In the genomic region with DNA sequence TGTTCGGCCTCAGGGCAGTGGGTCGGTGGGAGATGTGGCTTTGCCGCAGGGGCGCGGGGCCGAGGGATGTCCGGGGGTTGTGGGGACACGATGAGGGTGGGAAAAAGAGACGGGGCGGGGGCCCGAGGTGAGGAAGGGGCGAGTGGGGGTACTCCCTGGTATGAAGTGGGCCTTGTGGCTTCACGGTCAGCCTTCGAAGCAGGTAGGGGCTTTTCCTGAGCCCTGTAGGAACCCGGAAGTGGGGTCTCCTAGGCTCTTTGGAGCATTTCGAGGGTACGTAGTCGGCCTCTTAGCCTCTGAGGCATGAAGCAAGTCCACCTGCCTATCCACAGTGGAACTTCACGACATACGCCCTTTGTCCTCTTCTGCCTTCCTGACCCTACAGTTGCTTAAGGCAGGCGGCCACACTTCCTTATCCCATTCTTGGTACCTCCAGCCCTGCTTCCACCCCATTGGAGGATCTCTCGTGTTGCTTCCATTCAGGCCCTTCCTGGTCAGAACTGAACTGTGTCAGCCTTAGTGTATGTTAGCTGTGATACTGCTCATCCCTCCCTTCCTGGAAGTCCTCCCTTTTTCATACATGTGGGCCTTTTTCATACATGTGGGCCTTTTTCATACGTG, we compare ENCODE assay signal across 8 cellular contexts. TPM values are rescaled to one million over a fixed set of nuclear protein-coding genes. Genes with fewer than 3 reads are reported as not detected.
DNase-seq lines count a peak whose midpoint lies in the region; ATAC-seq, FAIRE-seq and TF ChIP-seq lines count a peak whose summit lies in the region.

No MANE protein-coding gene starts in this region.

- H2BK20ac ChIP-seq in H1 (ENCODE audit: low read length): no peak overlapping the region

- H3K56ac ChIP-seq in H1 (replicated peaks; ENCODE audit: insufficient read length, low read depth, low read length): no peak overlapping the region

- H4K91ac ChIP-seq in H1 (replicated peaks; ENCODE audit: insufficient read length, low read length): peak overlapping the region; percentile 62

- POLR2A ChIA-PET in CD8-positive, alpha-beta memory T cell (lab: Charles Lee): interaction anchor here (0.6 to 3.0 kb wide), 19 partner anchors 12 to 455 kb away, joined by 3 to 37 read pairs (median 5); partner anchors contain the start of genes BRPF1, CAMK1, CRELD1 and JAGN1
- POLR2A ChIA-PET in H1 (lab: Charles Lee; ENCODE audit: partially characterized antibody): interaction anchor here (0.7 to 5.5 kb wide), 23 partner anchors 9 to 1420 kb away, joined by 3 to 71 read pairs (median 4); partner anchors contain the start of genes BRPF1, CAMK1, CRELD1 and EMC3

- peaks cover 54 to 76% (median 68%) of the 10 kb centered on the region in 3 donors for H3K4me1 Mint-ChIP-seq in CD8-positive, alpha-beta memory T cell

- H3K4me2 ChIP-seq in H1 (ENCODE audit: insufficient read depth in 1 of 2, low read depth in 2 of 2, low read length in 2 of 2): peak overlapping the region; percentile 83 to 96

- peaks cover 0 to 1% of the 10 kb centered on the region in 2 donors for H3K27me3 Mint-ChIP-seq in CD8-positive, alpha-beta memory T cell

- H4K8ac ChIP-seq in H1 (ENCODE audit: extremely low read depth, insufficient read depth, low read length): peak overlapping the region; percentile 95

- TF ChIP-seq CTCF in H1 (IDR thresholded peaks at IDR 0.05; ENCODE audit: control extremely low read depth in 1 of 3, insufficient read depth in 1 of 3, low read depth in 1 of 3, low read length in 3 of 3): no peak

- H3K4me3 ChIP-seq in CD8-positive, alpha-beta memory T cell (ENCODE audit: low read length): peak overlapping the region; percentile 88
- H3K4me3 ChIP-seq in H1 (ENCODE audit: extremely low read depth in 1 of 4, insufficient read depth in 2 of 4, low read depth in 3 of 4, low read length in 4 of 4) (peak overlapping the region; percentile 89 to 98 (median 95)), mucosa of stomach (ENCODE audit: low read length) (peak overlapping the region; percentile 44)

- H3K36me3 Mint-ChIP-seq in CD8-positive, alpha-beta memory T cell: peaks cover 8 to 69% (median 18%) of the 10 kb centered on the region in 3 donors

- H3K27me3 ChIP-seq in CD8-positive, alpha-beta memory T cell (ENCODE audit: insufficient read depth, low read length, poor library complexity, severe bottlenecking): no peaks in the 10 kb centered on the region
- H3K27me3 ChIP-seq in H1 (replicated peaks in 1 of 4; ENCODE audit: control insufficient read depth in 3 of 4, extremely low read depth in 1 of 4, insufficient read depth in 3 of 4, low read length in 3 of 4) (no peaks in the 10 kb centered on the region), mucosa of stomach (ENCODE audit: control insufficient read depth, insufficient read depth, low read length) (no peaks in the 10 kb centered on the region)

- H3K79me1 ChIP-seq in H1 (ENCODE audit: low read depth, low read length): peaks cover 9% of the 10 kb centered on the region

- ATAC-seq in HG02852 (IDR thresholded peaks at IDR 0.05; ENCODE audit: unreplicated experiment) (peak; percentile 9), HG03025 (IDR thresholded peaks at IDR 0.05; ENCODE audit: low FRiP score, unreplicated experiment) (no peak)

- no peaks in the 10 kb centered on the region for H3K9me3 Mint-ChIP-seq in CD8-positive, alpha-beta memory T cell

- WGBS in H1 (ENCODE audit: extremely low coverage in 1 of 2, insufficient coverage in 1 of 2, insufficient read length in 1 of 2, insufficient replicate concordance in 2 of 2, low coverage in 1 of 2, low lambda C conversion rate in 2 of 2, missing lambda C conversion rate in 1 of 2), 2 experiments: 3% methylated on average over 11 of the region's 23 CpGs; no CpG with 5 or more reads in 1 of the 2 experiments

- H3K4me3 Mint-ChIP-seq in CD8-positive, alpha-beta memory T cell: peak overlapping the region; percentile 95 to 99 (median 97)

- H2BK12ac ChIP-seq in H1 (ENCODE audit: low read depth, low read length): peak overlapping the region; percentile 81; the same call in 1 of the 2 replicates

- peak overlapping the region; percentile 94; the same call in 1 of the 2 replicates for H2AK5ac ChIP-seq in H1 (ENCODE audit: low read depth, low read length)

- peak; percentile 56 to 77; a peak in 2 of 3 replicates for TF ChIP-seq POLR2A in H1 (IDR thresholded peaks at IDR 0.05; ENCODE audit: control extremely low read depth in 1 of 2, low read depth in 2 of 2, low read length in 2 of 2)

- H2BK15ac ChIP-seq in H1 (ENCODE audit: low read length): peak overlapping the region; percentile 34; the same call in 1 of the 2 replicates

- CTCF ChIA-PET in CD8-positive, alpha-beta memory T cell (lab: Charles Lee): interaction anchor here (0.7 to 1.2 kb wide), 13 partner anchors 8 to 528 kb away, joined by 3 to 8 read pairs (median 4); partner anchors contain the start of genes CRELD1, OGG1, SEC13 and TTLL3
- CTCF ChIA-PET in H1 (lab: Charles Lee; ENCODE audit: partially characterized antibody): interaction anchor here (0.6 to 1.2 kb wide), 7 partner anchors 9 to 339 kb away, joined by 3 to 6 read pairs (median 3); partner anchors contain the start of gene OGG1

- H3K23me2 ChIP-seq in H1 (ENCODE audit: low read depth, low read length): peaks cover 8% of the 10 kb centered on the region

- H4K5ac ChIP-seq in H1 (ENCODE audit: insufficient read length, low read depth, low read length): peak overlapping the region; percentile 41

- H3K9me3 ChIP-seq in CD8-positive, alpha-beta memory T cell (ENCODE audit: low read length): no peaks in the 10 kb centered on the region
- no peaks in the 10 kb centered on the region for H3K9me3 ChIP-seq in H1 (ENCODE audit: insufficient read depth in 2 of 2, low read depth in 1 of 2, low read length in 1 of 2)
- no peaks in the 10 kb centered on the region for H3K9me3 ChIP-seq in mucosa of stomach (ENCODE audit: control insufficient read depth, low read length)

- peak overlapping the region; percentile 97 for H2BK5ac ChIP-seq in H1 (ENCODE audit: low read depth, low read length)

- peak overlapping the region; percentile 94 to 99 (median 96) for H3K9ac ChIP-seq in H1 (replicated peaks in 1 of 4; ENCODE audit: extremely low read depth in 1 of 4, low read depth in 3 of 4, low read length in 3 of 4)
- peak overlapping the region; percentile 99 for H3K9ac ChIP-seq in mucosa of stomach (ENCODE audit: low read length)

- no peak overlapping the region for H3K14ac ChIP-seq in H1 (ENCODE audit: insufficient read length)

- H2BK120ac ChIP-seq in H1 (replicated peaks; ENCODE audit: low read depth, low read length): no peak overlapping the region

- H3K27ac ChIP-seq in CD8-positive, alpha-beta memory T cell (ENCODE audit: low read depth, low read length): peak overlapping the region; percentile 97
- peak overlapping the region; percentile 98 for H3K27ac ChIP-seq in H1 (ENCODE audit: low read depth, low read length)

- FAIRE-seq in H1 (lab: Jason Lieb, UNC): no peak

- no peak for TF ChIP-seq EP300 in H1 (IDR thresholded peaks at IDR 0.05; ENCODE audit: borderline replicate concordance in 1 of 2, low read depth in 2 of 2, low read length in 2 of 2)

- H3K4me1 ChIP-seq in CD8-positive, alpha-beta memory T cell (ENCODE audit: insufficient read depth, low read length): peaks cover 52% of the 10 kb centered on the region
- H3K4me1 ChIP-seq in H1 (replicated peaks in 1 of 4; ENCODE audit: control insufficient read depth in 3 of 4, insufficient read depth in 4 of 4, low read length in 3 of 4): peaks cover 0 to 8% (median 0%) of the 10 kb centered on the region in 4 experiments; a peak in 2 of 7 replicates
- peaks cover 9% of the 10 kb centered on the region for H3K4me1 ChIP-seq in mucosa of stomach (ENCODE audit: control insufficient read depth, insufficient read depth, low read length)

- peak overlapping the region; percentile 90 to 100 (median 99) for H3K27ac Mint-ChIP-seq in CD8-positive, alpha-beta memory T cell

- no peaks in the 10 kb centered on the region for H4K20me1 ChIP-seq in H1 (replicated peaks in 1 of 2; ENCODE audit: control insufficient read depth in 1 of 2, insufficient read depth in 2 of 2, low read length in 2 of 2)

- no peak for TF ChIP-seq RAD21 in H1 (IDR thresholded peaks at IDR 0.05 in 1 of 2, conservative IDR thresholded peaks at IDR 0.05 in 1 of 2; ENCODE audit: low read depth in 2 of 2, low read length in 2 of 2)

- H3K36me3 ChIP-seq in CD8-positive, alpha-beta memory T cell (ENCODE audit: insufficient read depth, low read length): peaks cover 29% of the 10 kb centered on the region
- peaks cover 3 to 33% (median 20%) of the 10 kb centered on the region in 4 experiments; a peak in 7 of 8 replicates for H3K36me3 ChIP-seq in H1 (ENCODE audit: control insufficient read depth in 2 of 4, insufficient read depth in 4 of 4, low read length in 3 of 4)
- peaks cover 11% of the 10 kb centered on the region for H3K36me3 ChIP-seq in mucosa of stomach (ENCODE audit: control insufficient read depth, insufficient read depth, low read length)

- peak overlapping the region; percentile 57 for H3K23ac ChIP-seq in H1 (ENCODE audit: insufficient read length)

- peaks cover 0 to 40% of the 10 kb centered on the region in 2 experiments; a peak in 2 of 4 replicates for H3K79me2 ChIP-seq in H1 (ENCODE audit: control insufficient read depth in 1 of 2, insufficient read depth in 2 of 2, low read length in 2 of 2)

- H3K4ac ChIP-seq in H1 (replicated peaks; ENCODE audit: insufficient read length, low read depth, low read length): peak overlapping the region; percentile 1

- DNase-seq in CD8-positive, alpha-beta memory T cell: peak in 1 of 5 donors; percentile 28
- peak in 3 of 5 donors; percentile 9 to 40 (median 29) for DNase-seq in T-helper 1 cell
- no peak for DNase-seq in H1 (ENCODE audit: low read depth in 1 of 2, low spot score in 2 of 2)
- no peak for DNase-seq in GM19238 (ENCODE audit: insufficient read length, low spot score)
- no peak for DNase-seq in activated gamma-delta T cell treated with Interleukin-2 at 50 U/mL for 16 hours

- peak overlapping the region; percentile 62; the same call in 1 of the 2 replicates for H3K18ac ChIP-seq in H1 (ENCODE audit: extremely low read depth, low read length)

- no peak overlapping the region for H2AFZ ChIP-seq in H1 (ENCODE audit: low read length)

RNA-seq across cellular contexts. Expression of gene ARPC4, which starts 0.4 kb away (rescaled TPM):
- 100 to 1,000 TPM; 309 to 319 TPM for total RNA-seq in CD8-positive, alpha-beta memory T cell
- polyA plus RNA-seq in CD8-positive, alpha-beta memory T cell: 277 TPM
- 153 and 154 TPM in 2 replicates for total RNA-seq in H1 (2021; fragmentation: NEBNext Ultra II Directional; extraction: Animal tissue kit (Norgen Biotek cat#: 25700))
- 108 and 138 TPM in 2 replicates for polyA plus RNA-seq in H1 (2011; rRNA removed)
- polyA plus RNA-seq in H1 (2011; cell fraction: cytosol; rRNA removed): 123 TPM
- polyA plus RNA-seq in H1 (2011; cell fraction: nucleus; rRNA removed): 57.4 TPM
- 147 to 182 TPM (median 160 TPM) in 4 replicates for polyA plus RNA-seq in H1 (2012, experiment 1 of 2)
- 285 TPM for polyA plus RNA-seq in H1 (2012, experiment 2 of 2)
- polyA plus RNA-seq in H1 (2013, experiment 1 of 2): 80.2 TPM
- polyA plus RNA-seq in H1 (2013, experiment 2 of 2): 79.8 TPM
- 107 and 117 TPM in 2 replicates for polyA minus RNA-seq in H1 (2011; rRNA and poly(A)+ RNA removed)
- polyA minus RNA-seq in H1 (2011; cell fraction: cytosol; rRNA and poly(A)+ RNA removed): 126 TPM
- 71.0 TPM for polyA minus RNA-seq in H1 (2011; cell fraction: nucleus; rRNA and poly(A)+ RNA removed)

RNA-seq across cellular contexts. Expression of gene TADA3, which starts 1.0 kb away (rescaled TPM):
- 10 to 100 TPM; 57.0 to 58.8 TPM for total RNA-seq in CD8-positive, alpha-beta memory T cell
- 64.4 TPM for polyA plus RNA-seq in CD8-positive, alpha-beta memory T cell
- total RNA-seq in H1 (2021; fragmentation: NEBNext Ultra II Directional; extraction: Animal tissue kit (Norgen Biotek cat#: 25700)): 50.3 and 55.2 TPM in 2 replicates
- 43.4 and 51.2 TPM in 2 replicates for polyA plus RNA-seq in H1 (2011; rRNA removed)
- 45.7 TPM for polyA plus RNA-seq in H1 (2011; cell fraction: cytosol; rRNA removed)
- polyA plus RNA-seq in H1 (2011; cell fraction: nucleus; rRNA removed): 57.8 TPM
- polyA plus RNA-seq in H1 (2012, experiment 1 of 2): 37.4 to 51.1 TPM (median 48.0 TPM) in 4 replicates
- polyA plus RNA-seq in H1 (2012, experiment 2 of 2): 61.3 TPM
- polyA plus RNA-seq in H1 (2013, experiment 1 of 2): 38.5 TPM
- 39.6 TPM for polyA plus RNA-seq in H1 (2013, experiment 2 of 2)
- 19.6 and 23.4 TPM in 2 replicates for polyA minus RNA-seq in H1 (2011; rRNA and poly(A)+ RNA removed)
- polyA minus RNA-seq in H1 (2011; cell fraction: cytosol; rRNA and poly(A)+ RNA removed): 26.8 TPM
- polyA minus RNA-seq in H1 (2011; cell fraction: nucleus; rRNA and poly(A)+ RNA removed): 22.5 TPM

RNA-seq across cellular contexts. Expression of gene TTLL3, which starts 16.8 kb away (rescaled TPM):
- total RNA-seq in CD8-positive, alpha-beta memory T cell: 10 to 100 TPM; 18.8 to 19.1 TPM
- 3.8 TPM for polyA plus RNA-seq in CD8-positive, alpha-beta memory T cell
- 4.3 and 5.9 TPM in 2 replicates for total RNA-seq in H1 (2021; fragmentation: NEBNext Ultra II Directional; extraction: Animal tissue kit (Norgen Biotek cat#: 25700))
- polyA plus RNA-seq in H1 (2011; rRNA removed): 8.9 and 11.4 TPM in 2 replicates
- 11.5 TPM for polyA plus RNA-seq in H1 (2011; cell fraction: cytosol; rRNA removed)
- 33.1 TPM for polyA plus RNA-seq in H1 (2011; cell fraction: nucleus; rRNA removed)
- polyA plus RNA-seq in H1 (2012, experiment 1 of 2): 8.7 to 12.5 TPM (median 11.8 TPM) in 4 replicates
- polyA plus RNA-seq in H1 (2012, experiment 2 of 2): 2.6 TPM
- 2.8 TPM for polyA plus RNA-seq in H1 (2013, experiment 1 of 2)
- polyA plus RNA-seq in H1 (2013, experiment 2 of 2): 2.1 TPM
- 7.1 and 9.4 TPM in 2 replicates for polyA minus RNA-seq in H1 (2011; rRNA and poly(A)+ RNA removed)
- 3.9 TPM for polyA minus RNA-seq in H1 (2011; cell fraction: cytosol; rRNA and poly(A)+ RNA removed)
- polyA minus RNA-seq in H1 (2011; cell fraction: nucleus; rRNA and poly(A)+ RNA removed): 8.7 TPM

RNA-seq across cellular contexts. Expression of gene CAMK1, which starts 23.5 kb away (rescaled TPM):
- total RNA-seq in CD8-positive, alpha-beta memory T cell: 10 to 100 TPM; 27.0 to 27.4 TPM
- 2.9 TPM for polyA plus RNA-seq in CD8-positive, alpha-beta memory T cell
- 4.8 and 4.9 TPM in 2 replicates for total RNA-seq in H1 (2021; fragmentation: NEBNext Ultra II Directional; extraction: Animal tissue kit (Norgen Biotek cat#: 25700))
- polyA plus RNA-seq in H1 (2011; rRNA removed): 5.1 and 5.3 TPM in 2 replicates
- polyA plus RNA-seq in H1 (2011; cell fraction: cytosol; rRNA removed): 7.3 TPM
- 8.2 TPM for polyA plus RNA-seq in H1 (2011; cell fraction: nucleus; rRNA removed)
- 4.7 to 7.7 TPM (median 5.8 TPM) in 4 replicates for polyA plus RNA-seq in H1 (2012, experiment 1 of 2)
- 7.0 TPM for polyA plus RNA-seq in H1 (2012, experiment 2 of 2)
- polyA plus RNA-seq in H1 (2013, experiment 1 of 2): 4.5 TPM
- polyA plus RNA-seq in H1 (2013, experiment 2 of 2): 4.5 TPM
- 2.3 and 3.1 TPM in 2 replicates for polyA minus RNA-seq in H1 (2011; rRNA and poly(A)+ RNA removed)
- polyA minus RNA-seq in H1 (2011; cell fraction: cytosol; rRNA and poly(A)+ RNA removed): 2.9 TPM
- polyA minus RNA-seq in H1 (2011; cell fraction: nucleus; rRNA and poly(A)+ RNA removed): 5.8 TPM

RNA-seq across cellular contexts. Expression of gene OGG1, which starts 43.5 kb away (rescaled TPM):
- 10 to 100 TPM; 30.5 to 32.1 TPM for total RNA-seq in CD8-positive, alpha-beta memory T cell
- polyA plus RNA-seq in CD8-positive, alpha-beta memory T cell: 25.8 TPM
- 29.6 and 31.2 TPM in 2 replicates for total RNA-seq in H1 (2021; fragmentation: NEBNext Ultra II Directional; extraction: Animal tissue kit (Norgen Biotek cat#: 25700))
- 46.8 and 58.1 TPM in 2 replicates for polyA plus RNA-seq in H1 (2011; rRNA removed)
- polyA plus RNA-seq in H1 (2011; cell fraction: cytosol; rRNA removed): 43.7 TPM
- 68.1 TPM for polyA plus RNA-seq in H1 (2011; cell fraction: nucleus; rRNA removed)
- 27.5 to 32.7 TPM (median 30.0 TPM) in 4 replicates for polyA plus RNA-seq in H1 (2012, experiment 1 of 2)
- polyA plus RNA-seq in H1 (2012, experiment 2 of 2): 32.6 TPM
- polyA plus RNA-seq in H1 (2013, experiment 1 of 2): 35.1 TPM
- 33.4 TPM for polyA plus RNA-seq in H1 (2013, experiment 2 of 2)
- polyA minus RNA-seq in H1 (2011; rRNA and poly(A)+ RNA removed): 75.8 and 82.3 TPM in 2 replicates
- 31.4 TPM for polyA minus RNA-seq in H1 (2011; cell fraction: cytosol; rRNA and poly(A)+ RNA removed)
- 70.6 TPM for polyA minus RNA-seq in H1 (2011; cell fraction: nucleus; rRNA and poly(A)+ RNA removed)

Comparison
In these comparisons a context has a peak if more than half of its experiments do, and no peak if none do; other contexts are left out.
1. DNase-seq: peak in T-helper 1 cell (3 of 5); none in H1 (0 of 2), GM19238 (single experiment) and activated gamma-delta T cell treated with Interleukin-2 at 50 U/mL for 16 hours (single experiment).
2. H3K4me3 ChIP-seq: peak in every context shown above with its lines; median percentile 95 in H1; 88 in CD8-positive, alpha-beta memory T cell; 44 in mucosa of stomach.